ENCODE assay signal across 2 cellular contexts in genomic region chr3:9222049-9222448, GRCh38.
TF ChIP-seq lines count a peak whose summit lies in the region.

No MANE protein-coding gene starts in this region.

TF ChIP-seq in GM23338, 12 proteins besides CTCF, POLR2A, EP300 and RAD21:
- TF ChIP-seq CREB1 (CRISPR knock-in tag; IDR thresholded peaks at IDR 0.05; ENCODE audit: low read depth) = no peak
- TF ChIP-seq NANOG (IDR thresholded peaks at IDR 0.05; ENCODE audit: borderline replicate concordance) = no peak
- TF ChIP-seq EZH2 (IDR thresholded peaks at IDR 0.05; ENCODE audit: low read depth, unreplicated experiment) = no peak
- no peak for TF ChIP-seq STAT1 (IDR thresholded peaks at IDR 0.05; ENCODE audit: unreplicated experiment)
- no peak for TF ChIP-seq REST (IDR thresholded peaks at IDR 0.05; ENCODE audit: unreplicated experiment)
- no peak for TF ChIP-seq EZH2phosphoT487 (IDR thresholded peaks at IDR 0.05; ENCODE audit: unreplicated experiment)
- TF ChIP-seq POLR2AphosphoS5 (IDR thresholded peaks at IDR 0.05; ENCODE audit: low read depth) = no peak
- no peak for TF ChIP-seq ETS1 (IDR thresholded peaks at IDR 0.05)
- no peak for TF ChIP-seq ZNF114 (CRISPR knock-in tag; IDR thresholded peaks at IDR 0.05)
- no peak for TF ChIP-seq ZNF331 (CRISPR knock-in tag; IDR thresholded peaks at IDR 0.05; ENCODE audit: low read depth)
- TF ChIP-seq ZNF462 (CRISPR knock-in tag; IDR thresholded peaks at IDR 0.05) = no peak
- no peak for TF ChIP-seq JUNB (IDR thresholded peaks at IDR 0.05; ENCODE audit: unreplicated experiment)
TF ChIP-seq in GM23338: peak in this region for 0.

TF ChIP-seq in GM12878, 131 proteins besides CTCF, POLR2A, EP300 and RAD21:
- peak; percentile 62; the same call in 1 of the 2 replicates for TF ChIP-seq TCF3 (IDR thresholded peaks at IDR 0.05; ENCODE audit: borderline replicate concordance, insufficient read depth, low read depth, low read length)
- no peak for TF ChIP-seq E4F1 (IDR thresholded peaks at IDR 0.05; ENCODE audit: borderline replicate concordance, partially characterized antibody)
